8 cellular contexts compared by ENCODE assay signal in the genomic region with DNA sequence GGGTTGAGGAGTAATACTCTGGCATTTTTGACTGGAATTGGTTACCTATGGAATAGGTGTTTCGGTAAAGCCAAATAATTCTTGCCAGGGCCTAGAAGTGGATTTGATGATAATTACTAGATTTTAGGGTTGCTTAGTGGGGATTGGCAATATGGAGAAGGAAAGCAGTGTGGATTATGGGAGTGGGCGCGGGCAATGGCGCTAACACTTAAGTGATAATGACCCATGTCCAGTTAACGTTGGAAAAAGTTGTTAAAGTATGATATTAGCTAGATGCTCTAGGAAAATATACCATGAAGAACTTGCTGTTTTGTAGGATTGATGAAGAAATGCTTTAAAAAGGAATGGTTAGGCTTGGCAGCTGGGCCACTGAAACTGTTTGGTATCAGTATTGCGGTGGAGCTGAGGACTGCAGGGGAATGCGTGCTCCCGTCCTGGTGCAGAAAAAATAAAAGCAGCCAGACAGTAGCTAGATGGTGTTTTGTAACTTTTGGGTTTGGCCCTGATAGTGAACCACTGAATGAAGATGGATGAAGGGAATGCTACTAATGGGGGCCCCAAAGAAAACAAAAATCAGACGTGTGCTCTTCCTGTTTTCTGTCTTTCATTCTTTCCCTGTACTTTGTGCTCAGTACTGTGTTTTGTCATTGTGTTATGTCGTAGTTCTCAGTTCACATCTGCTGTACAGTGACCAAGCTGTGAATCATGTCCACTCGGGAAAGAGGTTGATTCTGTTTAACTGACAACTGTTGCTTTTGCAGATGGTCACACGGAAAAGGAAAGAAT. TPM values are rescaled to one million over a fixed set of nuclear protein-coding genes. Genes with fewer than 3 reads are reported as not detected.
DNase-seq lines count a peak whose midpoint lies in the region; ATAC-seq lines count a peak whose summit lies in the region.

No MANE protein-coding gene starts in this region.

- ATAC-seq in activated CD4-positive, alpha-beta T cell treated with anti-CD3 and anti-CD28 coated beads for 36 hours, result peak; percentile 48
- peak; percentile 30 for ATAC-seq in HG02623 (IDR thresholded peaks at IDR 0.05; ENCODE audit: unreplicated experiment)
- ATAC-seq in activated naive CD8-positive, alpha-beta T cell treated with anti-CD3 and anti-CD28 coated beads, Interleukin-2, amount 50 U/mL, for 24 hours, result peak; percentile 27

- peaks cover 26% of the 10 kb centered on the region for H3K4me1 Mint-ChIP-seq in activated CD4-positive, alpha-beta T cell treated with anti-CD3 and anti-CD28 coated beads for 36 hours
- peaks cover 37% of the 10 kb centered on the region for H3K4me1 Mint-ChIP-seq in activated naive CD8-positive, alpha-beta T cell treated with anti-CD3 and anti-CD28 coated beads, Interleukin-2, amount 50 U/mL, for 24 hours

- H3K36me3 Mint-ChIP-seq in activated CD4-positive, alpha-beta T cell treated with anti-CD3 and anti-CD28 coated beads for 36 hours (ENCODE audit: low read depth), result peaks cover 6% of the 10 kb centered on the region
- no peaks in the 10 kb centered on the region for H3K36me3 Mint-ChIP-seq in activated naive CD8-positive, alpha-beta T cell treated with anti-CD3 and anti-CD28 coated beads, Interleukin-2, amount 50 U/mL, for 24 hours (ENCODE audit: low read depth)

- H3K27ac Mint-ChIP-seq in activated CD4-positive, alpha-beta T cell treated with anti-CD3 and anti-CD28 coated beads for 36 hours, result peak overlapping the region; percentile 88
- peak overlapping the region; percentile 90 for H3K27ac Mint-ChIP-seq in activated naive CD8-positive, alpha-beta T cell treated with anti-CD3 and anti-CD28 coated beads, Interleukin-2, amount 50 U/mL, for 24 hours

- POLR2A ChIA-PET in activated CD4-positive, alpha-beta T cell treated with anti-CD3 and anti-CD28 coated beads for 36 hours (lab: Charles Lee), result interaction anchor here (1.0 kb wide), 1 partner anchor 75 kb away, joined by 3 read pairs; a partner anchor contains a TSS

- intact Hi-C loops in activated CD4-positive, alpha-beta T cell treated with anti-CD3 and anti-CD28 coated beads for 36 hours (cut with DNase I, micrococcal nuclease), result loop anchor here (1.0 to 10.0 kb wide), 10 partner anchors 16 to 1276 kb away; a partner anchor contains a TSS

- CTCF ChIA-PET in activated CD4-positive, alpha-beta T cell treated with anti-CD3 and anti-CD28 coated beads for 36 hours (lab: Charles Lee), result interaction anchor here (0.8 to 1.7 kb wide), 8 partner anchors 10 to 98 kb away, joined by 3 to 5 read pairs (median 4); no protein-coding TSS in a partner anchor

- H3K9me3 Mint-ChIP-seq in activated CD4-positive, alpha-beta T cell treated with anti-CD3 and anti-CD28 coated beads for 36 hours (ENCODE audit: low read depth), result no peaks in the 10 kb centered on the region
- no peaks in the 10 kb centered on the region for H3K9me3 Mint-ChIP-seq in activated naive CD8-positive, alpha-beta T cell treated with anti-CD3 and anti-CD28 coated beads, Interleukin-2, amount 50 U/mL, for 24 hours

- H3K4me3 Mint-ChIP-seq in activated CD4-positive, alpha-beta T cell treated with anti-CD3 and anti-CD28 coated beads for 36 hours, result peak overlapping the region; percentile 88
- peak overlapping the region; percentile 76 for H3K4me3 Mint-ChIP-seq in activated naive CD8-positive, alpha-beta T cell treated with anti-CD3 and anti-CD28 coated beads, Interleukin-2, amount 50 U/mL, for 24 hours

- DNase-seq in activated CD4-positive, alpha-beta T cell treated with anti-CD3 and anti-CD28 coated beads for 36 hours, result peak; percentile 59
- no peak for DNase-seq in activated CD4-positive, alpha-beta T cell treated with anti-CD3 and anti-CD28 coated beads for 1 hour
- DNase-seq in NOMO-1 treated with dmso at 0.1 percent for 144 hours (lab: John Stamatoyannopoulos, UW; ENCODE audit: unreplicated experiment) (peak; percentile 35), hepatic stellate cell (ENCODE audit: low spot score) (peak; percentile 26), renal cortical epithelial cell (ENCODE audit: low read depth) (peak; percentile 45), NCI-H446 (lab: John Stamatoyannopoulos, UW) (no peak)
- DNase-seq in activated naive CD8-positive, alpha-beta T cell treated with anti-CD3 and anti-CD28 coated beads, Interleukin-2, amount 50 U/mL, for 24 hours, result peak; percentile 27

- H3K27me3 Mint-ChIP-seq in activated CD4-positive, alpha-beta T cell treated with anti-CD3 and anti-CD28 coated beads for 36 hours, result peaks cover 7% of the 10 kb centered on the region
- H3K27me3 Mint-ChIP-seq in activated naive CD8-positive, alpha-beta T cell treated with anti-CD3 and anti-CD28 coated beads, Interleukin-2, amount 50 U/mL, for 24 hours, result peaks cover 2% of the 10 kb centered on the region

RNA-seq across cellular contexts. Expression of a gene that starts 0.9 kb away (rescaled TPM):
- 10 to 100 TPM; 23.5 to 56.4 TPM for total RNA-seq in activated CD4-positive, alpha-beta T cell treated with anti-CD3 and anti-CD28 coated beads for 36 hours
- total RNA-seq in renal cortical epithelial cell, result 20.0 and 35.3 TPM in 2 replicates

Comparison
In these comparisons a context has a peak if more than half of its experiments do, and no peak if none do; other contexts are left out.
1. DNase-seq: peak in activated CD4-positive, alpha-beta T cell treated with anti-CD3 and anti-CD28 coated beads for 36 hours (single experiment), NOMO-1 treated with dmso at 0.1 percent for 144 hours (single experiment), activated naive CD8-positive, alpha-beta T cell treated with anti-CD3 and anti-CD28 coated beads, Interleukin-2, amount 50 U/mL, for 24 hours (single experiment), hepatic stellate cell (single experiment) and renal cortical epithelial cell (single experiment); none in activated CD4-positive, alpha-beta T cell treated with anti-CD3 and anti-CD28 coated beads for 1 hour (single experiment) and NCI-H446 (0 of 2).
2. Peak in every context shown above with its lines, with median percentiles within 50 percentile points of each other: ATAC-seq.